ENCODE assay signal across 1 cellular context in the genomic region with DNA sequence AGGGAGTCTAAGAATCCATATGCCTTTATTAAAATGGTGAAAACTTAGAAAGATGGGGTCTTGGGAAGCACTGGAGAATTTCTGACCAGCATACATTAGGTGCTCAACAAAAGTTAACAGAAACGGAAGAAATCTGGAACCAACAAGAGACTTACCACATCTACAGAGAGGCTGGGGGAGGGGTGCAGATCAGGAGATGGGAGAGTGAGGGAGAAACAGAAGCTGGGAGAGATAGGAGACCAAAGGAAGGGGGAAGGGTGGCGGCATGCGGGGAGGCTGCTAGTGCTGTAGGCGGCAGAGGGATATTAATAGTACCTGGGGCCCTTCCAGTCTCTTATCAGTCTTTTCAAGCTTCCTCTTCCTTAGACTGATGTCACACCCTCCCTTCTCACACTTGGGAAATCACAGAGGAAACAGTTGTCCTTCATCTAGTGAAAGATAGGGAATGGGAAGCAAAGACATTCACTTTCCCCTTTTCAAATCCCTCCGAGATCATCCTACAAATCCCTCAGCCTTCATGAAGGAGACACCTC.
TF ChIP-seq lines count a peak whose summit lies in the region.

No MANE protein-coding gene starts in this region.

TF ChIP-seq in K562, 482 proteins besides CTCF, POLR2A, EP300 and RAD21 (continued from another document and continues in another):
- TF ChIP-seq, protein P1, sequence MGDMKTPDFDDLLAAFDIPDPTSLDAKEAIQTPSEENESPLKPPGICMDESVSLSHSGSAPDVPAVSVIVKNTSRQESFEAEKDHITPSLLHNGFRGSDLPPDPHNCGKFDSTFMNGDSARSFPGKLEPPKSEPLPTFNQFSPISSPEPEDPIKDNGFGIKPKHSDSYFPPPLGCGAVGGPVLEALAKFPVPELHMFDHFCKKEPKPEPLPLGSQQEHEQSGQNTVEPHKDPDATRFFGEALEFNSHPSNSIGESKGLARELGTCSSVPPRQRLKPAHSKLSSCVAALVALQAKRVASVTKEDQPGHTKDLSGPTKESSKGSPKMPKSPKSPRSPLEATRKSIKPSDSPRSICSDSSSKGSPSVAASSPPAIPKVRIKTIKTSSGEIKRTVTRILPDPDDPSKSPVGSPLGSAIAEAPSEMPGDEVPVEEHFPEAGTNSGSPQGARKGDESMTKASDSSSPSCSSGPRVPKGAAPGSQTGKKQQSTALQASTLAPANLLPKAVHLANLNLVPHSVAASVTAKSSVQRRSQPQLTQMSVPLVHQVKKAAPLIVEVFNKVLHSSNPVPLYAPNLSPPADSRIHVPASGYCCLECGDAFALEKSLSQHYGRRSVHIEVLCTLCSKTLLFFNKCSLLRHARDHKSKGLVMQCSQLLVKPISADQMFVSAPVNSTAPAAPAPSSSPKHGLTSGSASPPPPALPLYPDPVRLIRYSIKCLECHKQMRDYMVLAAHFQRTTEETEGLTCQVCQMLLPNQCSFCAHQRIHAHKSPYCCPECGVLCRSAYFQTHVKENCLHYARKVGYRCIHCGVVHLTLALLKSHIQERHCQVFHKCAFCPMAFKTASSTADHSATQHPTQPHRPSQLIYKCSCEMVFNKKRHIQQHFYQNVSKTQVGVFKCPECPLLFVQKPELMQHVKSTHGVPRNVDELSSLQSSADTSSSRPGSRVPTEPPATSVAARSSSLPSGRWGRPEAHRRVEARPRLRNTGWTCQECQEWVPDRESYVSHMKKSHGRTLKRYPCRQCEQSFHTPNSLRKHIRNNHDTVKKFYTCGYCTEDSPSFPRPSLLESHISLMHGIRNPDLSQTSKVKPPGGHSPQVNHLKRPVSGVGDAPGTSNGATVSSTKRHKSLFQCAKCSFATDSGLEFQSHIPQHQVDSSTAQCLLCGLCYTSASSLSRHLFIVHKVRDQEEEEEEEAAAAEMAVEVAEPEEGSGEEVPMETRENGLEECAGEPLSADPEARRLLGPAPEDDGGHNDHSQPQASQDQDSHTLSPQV (IDR thresholded peaks at IDR 0.05): peak; percentile 46; the same call in 1 of the 2 replicates
- TF ChIP-seq RFX5 (IDR thresholded peaks at IDR 0.05; ENCODE audit: low read depth, low read length) (no peak), MEF2A (IDR thresholded peaks at IDR 0.05; ENCODE audit: control insufficient read depth, low read depth, low read length) (peak; percentile 99), E2F3 (CRISPR knock-in tag; IDR thresholded peaks at IDR 0.05) (0 out of 2 replicates have a peak, but pooled peaks have one; percentile 39), CEBPG (CRISPR knock-in tag; IDR thresholded peaks at IDR 0.05) (no peak), CEBPG (tag; conservative IDR thresholded peaks at IDR 0.05 in 1 of 2, IDR thresholded peaks at IDR 0.05 in 1 of 2) (peak; percentile 6 to 52; a peak in 1 of 4 replicates), ZNF764 (CRISPR knock-in tag; IDR thresholded peaks at IDR 0.05; ENCODE audit: low read depth) (no peak), ARID2 (IDR thresholded peaks at IDR 0.05) (0 out of 2 replicates have a peak, but pooled peaks have one; percentile 35), RFX1 (IDR thresholded peaks at IDR 0.05) (peak; percentile 39), ERF (CRISPR knock-in tag; IDR thresholded peaks at IDR 0.05) (0 out of 2 replicates have a peak, but pooled peaks have one; percentile 37), HDAC3 (IDR thresholded peaks at IDR 0.05; ENCODE audit: borderline replicate concordance, partially characterized antibody) (peak; percentile 100), GATA2 (CRISPR knock-in tag; IDR thresholded peaks at IDR 0.05) (peak; percentile 100), HNRNPL (IDR thresholded peaks at IDR 0.05; ENCODE audit: low read depth, low read length) (no peak), DPF2 (IDR thresholded peaks at IDR 0.05) (peak; percentile 99), ZKSCAN3 (CRISPR knock-in tag; IDR thresholded peaks at IDR 0.05) (no peak), DACH1 (IDR thresholded peaks at IDR 0.05; ENCODE audit: partially characterized antibody) (peak; percentile 82), ZNF644 (tag; IDR thresholded peaks at IDR 0.05; ENCODE audit: low read depth) (no peak; the same call in 1 of the 2 replicates), GTF2E2 (tag; IDR thresholded peaks at IDR 0.05) (peak; percentile 61; the same call in 1 of the 2 replicates), ZBED1 (IDR thresholded peaks at IDR 0.05) (0 out of 2 replicates have a peak, but pooled peaks have one; percentile 47), TCF7 (IDR thresholded peaks at IDR 0.05; ENCODE audit: borderline replicate concordance) (peak; percentile 79; the same call in 1 of the 2 replicates), TAF9B (IDR thresholded peaks at IDR 0.05; ENCODE audit: partially characterized antibody) (peak; percentile 90), PTBP1 (IDR thresholded peaks at IDR 0.05; ENCODE audit: low read depth, low read length) (0 out of 2 replicates have a peak, but pooled peaks have one; percentile 53), MBD2 (IDR thresholded peaks at IDR 0.05; ENCODE audit: borderline replicate concordance, low read depth) (peak; percentile 78), SOX6 (IDR thresholded peaks at IDR 0.05) (peak; percentile 97), RFX7 (CRISPR knock-in tag; IDR thresholded peaks at IDR 0.05) (no peak), HDGF (IDR thresholded peaks at IDR 0.05) (no peak), NR1H2 (CRISPR knock-in tag; IDR thresholded peaks at IDR 0.05) (no peak; the same call in 1 of the 2 replicates)
- TF ChIP-seq, protein P2, sequence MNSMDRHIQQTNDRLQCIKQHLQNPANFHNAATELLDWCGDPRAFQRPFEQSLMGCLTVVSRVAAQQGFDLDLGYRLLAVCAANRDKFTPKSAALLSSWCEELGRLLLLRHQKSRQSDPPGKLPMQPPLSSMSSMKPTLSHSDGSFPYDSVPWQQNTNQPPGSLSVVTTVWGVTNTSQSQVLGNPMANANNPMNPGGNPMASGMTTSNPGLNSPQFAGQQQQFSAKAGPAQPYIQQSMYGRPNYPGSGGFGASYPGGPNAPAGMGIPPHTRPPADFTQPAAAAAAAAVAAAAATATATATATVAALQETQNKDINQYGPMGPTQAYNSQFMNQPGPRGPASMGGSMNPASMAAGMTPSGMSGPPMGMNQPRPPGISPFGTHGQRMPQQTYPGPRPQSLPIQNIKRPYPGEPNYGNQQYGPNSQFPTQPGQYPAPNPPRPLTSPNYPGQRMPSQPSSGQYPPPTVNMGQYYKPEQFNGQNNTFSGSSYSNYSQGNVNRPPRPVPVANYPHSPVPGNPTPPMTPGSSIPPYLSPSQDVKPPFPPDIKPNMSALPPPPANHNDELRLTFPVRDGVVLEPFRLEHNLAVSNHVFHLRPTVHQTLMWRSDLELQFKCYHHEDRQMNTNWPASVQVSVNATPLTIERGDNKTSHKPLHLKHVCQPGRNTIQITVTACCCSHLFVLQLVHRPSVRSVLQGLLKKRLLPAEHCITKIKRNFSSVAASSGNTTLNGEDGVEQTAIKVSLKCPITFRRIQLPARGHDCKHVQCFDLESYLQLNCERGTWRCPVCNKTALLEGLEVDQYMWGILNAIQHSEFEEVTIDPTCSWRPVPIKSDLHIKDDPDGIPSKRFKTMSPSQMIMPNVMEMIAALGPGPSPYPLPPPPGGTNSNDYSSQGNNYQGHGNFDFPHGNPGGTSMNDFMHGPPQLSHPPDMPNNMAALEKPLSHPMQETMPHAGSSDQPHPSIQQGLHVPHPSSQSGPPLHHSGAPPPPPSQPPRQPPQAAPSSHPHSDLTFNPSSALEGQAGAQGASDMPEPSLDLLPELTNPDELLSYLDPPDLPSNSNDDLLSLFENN (IDR thresholded peaks at IDR 0.05; ENCODE audit: low read depth in 2 of 2, low read length in 2 of 2): peak in 1 of 2 experiments; percentile 98; a peak in 2 of 4 replicates
- TF ChIP-seq, protein P3, sequence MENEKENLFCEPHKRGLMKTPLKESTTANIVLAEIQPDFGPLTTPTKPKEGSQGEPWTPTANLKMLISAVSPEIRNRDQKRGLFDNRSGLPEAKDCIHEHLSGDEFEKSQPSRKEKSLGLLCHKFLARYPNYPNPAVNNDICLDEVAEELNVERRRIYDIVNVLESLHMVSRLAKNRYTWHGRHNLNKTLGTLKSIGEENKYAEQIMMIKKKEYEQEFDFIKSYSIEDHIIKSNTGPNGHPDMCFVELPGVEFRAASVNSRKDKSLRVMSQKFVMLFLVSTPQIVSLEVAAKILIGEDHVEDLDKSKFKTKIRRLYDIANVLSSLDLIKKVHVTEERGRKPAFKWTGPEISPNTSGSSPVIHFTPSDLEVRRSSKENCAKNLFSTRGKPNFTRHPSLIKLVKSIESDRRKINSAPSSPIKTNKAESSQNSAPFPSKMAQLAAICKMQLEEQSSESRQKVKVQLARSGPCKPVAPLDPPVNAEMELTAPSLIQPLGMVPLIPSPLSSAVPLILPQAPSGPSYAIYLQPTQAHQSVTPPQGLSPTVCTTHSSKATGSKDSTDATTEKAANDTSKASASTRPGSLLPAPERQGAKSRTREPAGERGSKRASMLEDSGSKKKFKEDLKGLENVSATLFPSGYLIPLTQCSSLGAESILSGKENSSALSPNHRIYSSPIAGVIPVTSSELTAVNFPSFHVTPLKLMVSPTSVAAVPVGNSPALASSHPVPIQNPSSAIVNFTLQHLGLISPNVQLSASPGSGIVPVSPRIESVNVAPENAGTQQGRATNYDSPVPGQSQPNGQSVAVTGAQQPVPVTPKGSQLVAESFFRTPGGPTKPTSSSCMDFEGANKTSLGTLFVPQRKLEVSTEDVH (IDR thresholded peaks at IDR 0.05; ENCODE audit: low read depth, partially characterized antibody): peak; percentile 77
- TF ChIP-seq, protein P4, sequence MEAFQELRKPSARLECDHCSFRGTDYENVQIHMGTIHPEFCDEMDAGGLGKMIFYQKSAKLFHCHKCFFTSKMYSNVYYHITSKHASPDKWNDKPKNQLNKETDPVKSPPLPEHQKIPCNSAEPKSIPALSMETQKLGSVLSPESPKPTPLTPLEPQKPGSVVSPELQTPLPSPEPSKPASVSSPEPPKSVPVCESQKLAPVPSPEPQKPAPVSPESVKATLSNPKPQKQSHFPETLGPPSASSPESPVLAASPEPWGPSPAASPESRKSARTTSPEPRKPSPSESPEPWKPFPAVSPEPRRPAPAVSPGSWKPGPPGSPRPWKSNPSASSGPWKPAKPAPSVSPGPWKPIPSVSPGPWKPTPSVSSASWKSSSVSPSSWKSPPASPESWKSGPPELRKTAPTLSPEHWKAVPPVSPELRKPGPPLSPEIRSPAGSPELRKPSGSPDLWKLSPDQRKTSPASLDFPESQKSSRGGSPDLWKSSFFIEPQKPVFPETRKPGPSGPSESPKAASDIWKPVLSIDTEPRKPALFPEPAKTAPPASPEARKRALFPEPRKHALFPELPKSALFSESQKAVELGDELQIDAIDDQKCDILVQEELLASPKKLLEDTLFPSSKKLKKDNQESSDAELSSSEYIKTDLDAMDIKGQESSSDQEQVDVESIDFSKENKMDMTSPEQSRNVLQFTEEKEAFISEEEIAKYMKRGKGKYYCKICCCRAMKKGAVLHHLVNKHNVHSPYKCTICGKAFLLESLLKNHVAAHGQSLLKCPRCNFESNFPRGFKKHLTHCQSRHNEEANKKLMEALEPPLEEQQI (IDR thresholded peaks at IDR 0.05): peak; percentile 92
- TF ChIP-seq, protein P5, sequence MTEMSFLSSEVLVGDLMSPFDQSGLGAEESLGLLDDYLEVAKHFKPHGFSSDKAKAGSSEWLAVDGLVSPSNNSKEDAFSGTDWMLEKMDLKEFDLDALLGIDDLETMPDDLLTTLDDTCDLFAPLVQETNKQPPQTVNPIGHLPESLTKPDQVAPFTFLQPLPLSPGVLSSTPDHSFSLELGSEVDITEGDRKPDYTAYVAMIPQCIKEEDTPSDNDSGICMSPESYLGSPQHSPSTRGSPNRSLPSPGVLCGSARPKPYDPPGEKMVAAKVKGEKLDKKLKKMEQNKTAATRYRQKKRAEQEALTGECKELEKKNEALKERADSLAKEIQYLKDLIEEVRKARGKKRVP (CRISPR knock-in tag; IDR thresholded peaks at IDR 0.05): peak; percentile 59; the same call in 1 of the 2 replicates
- TF ChIP-seq, protein P6, sequence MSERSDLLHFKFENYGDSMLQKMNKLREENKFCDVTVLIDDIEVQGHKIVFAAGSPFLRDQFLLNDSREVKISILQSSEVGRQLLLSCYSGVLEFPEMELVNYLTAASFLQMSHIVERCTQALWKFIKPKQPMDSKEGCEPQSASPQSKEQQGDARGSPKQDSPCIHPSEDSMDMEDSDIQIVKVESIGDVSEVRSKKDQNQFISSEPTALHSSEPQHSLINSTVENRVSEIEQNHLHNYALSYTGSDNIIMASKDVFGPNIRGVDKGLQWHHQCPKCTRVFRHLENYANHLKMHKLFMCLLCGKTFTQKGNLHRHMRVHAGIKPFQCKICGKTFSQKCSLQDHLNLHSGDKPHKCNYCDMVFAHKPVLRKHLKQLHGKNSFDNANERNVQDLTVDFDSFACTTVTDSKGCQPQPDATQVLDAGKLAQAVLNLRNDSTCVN (CRISPR knock-in tag; IDR thresholded peaks at IDR 0.05): peak; percentile 40; the same call in 1 of the 2 replicates
- TF ChIP-seq, protein P7, sequence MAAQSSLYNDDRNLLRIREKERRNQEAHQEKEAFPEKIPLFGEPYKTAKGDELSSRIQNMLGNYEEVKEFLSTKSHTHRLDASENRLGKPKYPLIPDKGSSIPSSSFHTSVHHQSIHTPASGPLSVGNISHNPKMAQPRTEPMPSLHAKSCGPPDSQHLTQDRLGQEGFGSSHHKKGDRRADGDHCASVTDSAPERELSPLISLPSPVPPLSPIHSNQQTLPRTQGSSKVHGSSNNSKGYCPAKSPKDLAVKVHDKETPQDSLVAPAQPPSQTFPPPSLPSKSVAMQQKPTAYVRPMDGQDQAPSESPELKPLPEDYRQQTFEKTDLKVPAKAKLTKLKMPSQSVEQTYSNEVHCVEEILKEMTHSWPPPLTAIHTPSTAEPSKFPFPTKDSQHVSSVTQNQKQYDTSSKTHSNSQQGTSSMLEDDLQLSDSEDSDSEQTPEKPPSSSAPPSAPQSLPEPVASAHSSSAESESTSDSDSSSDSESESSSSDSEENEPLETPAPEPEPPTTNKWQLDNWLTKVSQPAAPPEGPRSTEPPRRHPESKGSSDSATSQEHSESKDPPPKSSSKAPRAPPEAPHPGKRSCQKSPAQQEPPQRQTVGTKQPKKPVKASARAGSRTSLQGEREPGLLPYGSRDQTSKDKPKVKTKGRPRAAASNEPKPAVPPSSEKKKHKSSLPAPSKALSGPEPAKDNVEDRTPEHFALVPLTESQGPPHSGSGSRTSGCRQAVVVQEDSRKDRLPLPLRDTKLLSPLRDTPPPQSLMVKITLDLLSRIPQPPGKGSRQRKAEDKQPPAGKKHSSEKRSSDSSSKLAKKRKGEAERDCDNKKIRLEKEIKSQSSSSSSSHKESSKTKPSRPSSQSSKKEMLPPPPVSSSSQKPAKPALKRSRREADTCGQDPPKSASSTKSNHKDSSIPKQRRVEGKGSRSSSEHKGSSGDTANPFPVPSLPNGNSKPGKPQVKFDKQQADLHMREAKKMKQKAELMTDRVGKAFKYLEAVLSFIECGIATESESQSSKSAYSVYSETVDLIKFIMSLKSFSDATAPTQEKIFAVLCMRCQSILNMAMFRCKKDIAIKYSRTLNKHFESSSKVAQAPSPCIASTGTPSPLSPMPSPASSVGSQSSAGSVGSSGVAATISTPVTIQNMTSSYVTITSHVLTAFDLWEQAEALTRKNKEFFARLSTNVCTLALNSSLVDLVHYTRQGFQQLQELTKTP (IDR thresholded peaks at IDR 0.05; ENCODE audit: low read depth in 1 of 2, partially characterized antibody in 2 of 2): peak; percentile 58 to 97
- TF ChIP-seq, protein P8, sequence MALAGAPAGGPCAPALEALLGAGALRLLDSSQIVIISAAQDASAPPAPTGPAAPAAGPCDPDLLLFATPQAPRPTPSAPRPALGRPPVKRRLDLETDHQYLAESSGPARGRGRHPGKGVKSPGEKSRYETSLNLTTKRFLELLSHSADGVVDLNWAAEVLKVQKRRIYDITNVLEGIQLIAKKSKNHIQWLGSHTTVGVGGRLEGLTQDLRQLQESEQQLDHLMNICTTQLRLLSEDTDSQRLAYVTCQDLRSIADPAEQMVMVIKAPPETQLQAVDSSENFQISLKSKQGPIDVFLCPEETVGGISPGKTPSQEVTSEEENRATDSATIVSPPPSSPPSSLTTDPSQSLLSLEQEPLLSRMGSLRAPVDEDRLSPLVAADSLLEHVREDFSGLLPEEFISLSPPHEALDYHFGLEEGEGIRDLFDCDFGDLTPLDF (CRISPR knock-in tag; IDR thresholded peaks at IDR 0.05): no peak
